In genomic region chr14:103110681-103111296, GRCh38 we compare ENCODE assay signal across 1 cellular context.
TF ChIP-seq lines count a peak whose summit lies in the region.

No MANE protein-coding gene starts in this region.

TF ChIP-seq in IMR-90, 13 proteins besides CTCF, POLR2A, EP300 and RAD21 (continued from another document):
- TF ChIP-seq BHLHE40 (IDR thresholded peaks at IDR 0.05; ENCODE audit: low read depth, low read length): no peak
- no peak; the same call in 1 of the 2 replicates for TF ChIP-seq MAZ (IDR thresholded peaks at IDR 0.05; ENCODE audit: borderline replicate concordance, low read depth, low read length)
- TF ChIP-seq SMC3 (IDR thresholded peaks at IDR 0.05; ENCODE audit: low read depth, low read length): no peak
- no peak for TF ChIP-seq CEBPB (IDR thresholded peaks at IDR 0.05; ENCODE audit: low read depth, low read length)
- no peak for TF ChIP-seq ELK1 (IDR thresholded peaks at IDR 0.05; ENCODE audit: borderline replicate concordance, low read depth, low read length)
- TF ChIP-seq CHD1 (IDR thresholded peaks at IDR 0.05; ENCODE audit: low read depth, low read length): no peak
- no peak for TF ChIP-seq FOS (IDR thresholded peaks at IDR 0.05; ENCODE audit: low read depth, low read length)
- TF ChIP-seq MXI1 (IDR thresholded peaks at IDR 0.05; ENCODE audit: borderline replicate concordance, low read depth, low read length): no peak
- TF ChIP-seq RFX5 (IDR thresholded peaks at IDR 0.05; ENCODE audit: low read depth, low read length): no peak
